In the genomic region with DNA sequence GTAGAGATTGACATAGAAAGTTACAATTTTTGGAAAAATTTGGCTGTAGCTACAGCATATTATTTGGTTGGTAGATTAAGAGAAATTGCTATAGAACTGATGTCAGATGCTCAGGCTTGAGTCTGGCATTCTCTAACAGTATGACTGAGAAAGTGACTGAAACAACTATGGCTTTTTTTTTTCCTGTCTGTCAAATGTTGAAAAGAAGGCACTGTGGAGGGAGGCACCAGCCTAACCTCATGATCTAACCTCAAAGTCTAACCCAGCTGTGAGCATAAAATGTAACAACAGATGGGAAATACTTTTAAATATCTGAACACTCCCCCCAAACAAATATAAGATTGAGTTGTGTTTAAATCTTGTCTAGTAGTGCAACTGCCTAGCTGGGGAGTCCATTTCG, we compare ENCODE assay signal across 20 cellular contexts.
DNase-seq lines count a peak whose midpoint lies in the region; ATAC-seq, FAIRE-seq and TF ChIP-seq lines count a peak whose summit lies in the region.
"Had no signal": no experiment of that assay in that cellular context is flagged by ENCODE, and none has a peak within 500 bp of the region (broad histone marks: within the 10 kb centered on the region; RNA-seq: fewer than 3 reads in every experiment).

No MANE protein-coding gene starts in this region.

- ATAC-seq in GM18505 (IDR thresholded peaks at IDR 0.05; ENCODE audit: unreplicated experiment) = peak; percentile 54
- no peak for ATAC-seq in GM19467 (IDR thresholded peaks at IDR 0.05; ENCODE audit: unreplicated experiment)
- ATAC-seq: HCT116, HepG2 had no signal

- no peaks in the 10 kb centered on the region for H3K27me3 ChIP-seq in neuron (ENCODE audit: insufficient read depth, low read length)

- DNase-seq in DMS 273 (lab: John Stamatoyannopoulos, UW; ENCODE audit: unreplicated experiment) = peak; percentile 61
- DNase-seq in NCI-H69 (lab: John Stamatoyannopoulos, UW) = peak; percentile 2
- no peak for DNase-seq in urothelium cell line (ENCODE audit: low spot score)
- no peak for DNase-seq in midbrain (lab: John Stamatoyannopoulos, UW)
- DNase-seq: ACHN; C1 segment of cervical spinal cord; Calu3; CD4-positive, alpha-beta T cell; DMS153; DMS79 treated with DMSO at 0.1 percent for 48 hours; GDM1; GM23248 had no signal

- no peak for TF ChIP-seq POLR2A in GM18505 (IDR thresholded peaks at IDR 0.05; ENCODE audit: borderline replicate concordance, extremely low read depth, insufficient read depth, insufficient read length)

- H2AFZ ChIP-seq in neuron (ENCODE audit: low read depth, low read length) = peak overlapping the region; percentile 61
- H2AFZ ChIP-seq: GM23248 had no signal

- no peaks in the 10 kb centered on the region for H3K9me3 ChIP-seq in neuron (ENCODE audit: low read length)

- no peak overlapping the region for H3K4me3 ChIP-seq in neuron (ENCODE audit: low read length)
- H3K4me3 ChIP-seq: GM23248 had no signal

- H3K36me3 ChIP-seq in neuron (ENCODE audit: insufficient read depth, low read length) = no peaks in the 10 kb centered on the region

- FAIRE-seq in urothelium cell line (lab: Jason Lieb, UNC) = no peak
- FAIRE-seq: GM12892, H54, HepG2, HTR-8/SVneo had no signal

- H3K4me1 ChIP-seq in neuron (ENCODE audit: insufficient read depth, low read length) = peaks cover 13% of the 10 kb centered on the region

Comparison
In these comparisons a context has a peak if more than half of its experiments do, and no peak if none do; other contexts are left out.
1. DNase-seq: peak in DMS 273 (single experiment) and NCI-H69 (single experiment); none in urothelium cell line (single experiment) and midbrain (single experiment).